Comparison of ENCODE assay signal across 8 cellular contexts in genomic region chr6:125301435-125302391, GRCh38. TPM values are rescaled to one million over a fixed set of nuclear protein-coding genes. Genes with fewer than 3 reads are reported as not detected.
DNase-seq lines count a peak whose midpoint lies in the region; ATAC-seq, FAIRE-seq and TF ChIP-seq lines count a peak whose summit lies in the region.

A gene with protein sequence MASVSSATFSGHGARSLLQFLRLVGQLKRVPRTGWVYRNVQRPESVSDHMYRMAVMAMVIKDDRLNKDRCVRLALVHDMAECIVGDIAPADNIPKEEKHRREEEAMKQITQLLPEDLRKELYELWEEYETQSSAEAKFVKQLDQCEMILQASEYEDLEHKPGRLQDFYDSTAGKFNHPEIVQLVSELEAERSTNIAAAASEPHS (minus strand): TSS chr6:125301967. CDS start chr6:125301932, 35 bp downstream.

- 5% methylated on average over 67 of the region's 67 CpGs for WGBS in HUES64
- 2 to 3% methylated on average over 53 to 67 of the region's 67 CpGs for WGBS in pancreas, 2 donors

- peak within 1 kb of the TSS; percentile 90 for H3K27ac Mint-ChIP-seq in activated naive CD8-positive, alpha-beta T cell treated with anti-CD3 and anti-CD28 coated beads, Interleukin-2, amount 10 ng/mL, durations not matched to agents 7 days and 5 days

- H3K27me3 ChIP-seq in HUES64 (ENCODE audit: insufficient read depth, low read length) (no peaks in the 10 kb centered on the region), pancreas (no peaks in the 10 kb centered on the region), uterus (no peaks in the 10 kb centered on the region)

- DNase-seq in Daoy (ENCODE audit: low read depth) (peak; percentile 78), Right ventricle myocardium inferior (ENCODE audit: missing footprints) (peak; percentile 92), pancreas (peak; percentile 68 to 89 (median 75)), uterus (peak; percentile 66)
- peak; percentile 72 for DNase-seq in activated naive CD8-positive, alpha-beta T cell treated with anti-CD3 and anti-CD28 coated beads, Interleukin-2, amount 10 ng/mL, durations not matched to agents 7 days and 5 days

- H3K4me3 Mint-ChIP-seq in activated naive CD8-positive, alpha-beta T cell treated with anti-CD3 and anti-CD28 coated beads, Interleukin-2, amount 10 ng/mL, durations not matched to agents 7 days and 5 days, result peak within 1 kb of the TSS; percentile 92

- H3K9me3 ChIP-seq in HUES64 (ENCODE audit: insufficient read depth, low read depth, low read length), result peaks cover 7% of the 10 kb centered on the region; the same call in 1 of the 2 replicates
- no peaks in the 10 kb centered on the region for H3K9me3 ChIP-seq in pancreas
- no peaks in the 10 kb centered on the region for H3K9me3 ChIP-seq in uterus

- H3K27me3 Mint-ChIP-seq in activated naive CD8-positive, alpha-beta T cell treated with anti-CD3 and anti-CD28 coated beads, Interleukin-2, amount 10 ng/mL, durations not matched to agents 7 days and 5 days, result peaks cover 21% of the 10 kb centered on the region

- H3K36me3 Mint-ChIP-seq in activated naive CD8-positive, alpha-beta T cell treated with anti-CD3 and anti-CD28 coated beads, Interleukin-2, amount 10 ng/mL, durations not matched to agents 7 days and 5 days, result peaks cover 33% of the 10 kb centered on the region

- peak; percentile 86 for ATAC-seq in GM21515 (IDR thresholded peaks at IDR 0.05; ENCODE audit: unreplicated experiment)
- peak; percentile 96 for ATAC-seq in SK-N-SH treated with all-trans-retinoic acid at 6 μM for 48 hours
- peak; percentile 73 for ATAC-seq in activated naive CD8-positive, alpha-beta T cell treated with anti-CD3 and anti-CD28 coated beads, Interleukin-2, amount 10 ng/mL, durations not matched to agents 7 days and 5 days (ENCODE audit: low read depth)
- ATAC-seq in Right ventricle myocardium inferior, result peak; percentile 90
- peak; percentile 89 to 93 (median 90) for ATAC-seq in pancreas

- POLR2A ChIA-PET in activated naive CD8-positive, alpha-beta T cell treated with anti-CD3 and anti-CD28 coated beads, Interleukin-2, amount 10 ng/mL, durations not matched to agents 7 days and 5 days (lab: Charles Lee), result interaction anchor here (0.5 to 2.0 kb wide), 10 partner anchors 10 to 685 kb away, joined by 3 to 14 read pairs (median 4); partner anchors contain the start of genes NCOA7 and TRMT11

- H3K4me3 ChIP-seq in HUES64 (ENCODE audit: low read length) (peak within 1 kb of the TSS; percentile 74), pancreas (peak within 1 kb of the TSS; percentile 78 to 84 (median 80)), uterus (peak within 1 kb of the TSS; percentile 55 to 91)

- TF ChIP-seq POLR2A in uterus (IDR thresholded peaks at IDR 0.05), result peak in 1 of 2 donors; percentile 37

- H3K27ac ChIP-seq in HUES64 (ENCODE audit: low read depth, low read length) (peak within 1 kb of the TSS; percentile 66), pancreas (peak within 1 kb of the TSS; percentile 77 to 88 (median 84)), uterus (peak within 1 kb of the TSS; percentile 83 to 88)

- H3K9ac ChIP-seq in HUES64 (ENCODE audit: low read depth, low read length), result peak within 1 kb of the TSS; percentile 80

- no peak for FAIRE-seq in pancreas (lab: Jason Lieb, UNC)

- no peak for TF ChIP-seq CTCF in pancreas (IDR thresholded peaks at IDR 0.05)
- no peak for TF ChIP-seq CTCF in uterus (IDR thresholded peaks at IDR 0.05)

- intact Hi-C loops in Right ventricle myocardium inferior (cut with DNase I) (loop anchor here (1.0 to 5.0 kb wide), 2 partner anchors 104 to 148 kb away; partner anchors contain the start of gene TPD52L1), pancreas (cut with DNase I) (loop anchor here in 1 of 3 donors (10.0 kb wide), 1 partner anchor 463 kb away; no protein-coding TSS in a partner anchor), uterus (cut with DNase I; ENCODE audit: low total_unique reads) (no loop called here)

- H3K9me3 Mint-ChIP-seq in activated naive CD8-positive, alpha-beta T cell treated with anti-CD3 and anti-CD28 coated beads, Interleukin-2, amount 10 ng/mL, durations not matched to agents 7 days and 5 days, result no peaks in the 10 kb centered on the region

- H3K36me3 ChIP-seq in HUES64 (ENCODE audit: insufficient read depth, low read length) (peaks cover 36% of the 10 kb centered on the region), pancreas (peaks cover 0 to 7% (median 0%) of the 10 kb centered on the region in 3 donors), uterus (no peaks in the 10 kb centered on the region)

- no peaks in the 10 kb centered on the region for H3K4me1 ChIP-seq in HUES64 (ENCODE audit: insufficient read depth, low read length)
- peaks cover 0 to 13% (median 5%) of the 10 kb centered on the region in 3 donors for H3K4me1 ChIP-seq in pancreas
- H3K4me1 ChIP-seq in uterus, result no peaks in the 10 kb centered on the region

- peaks cover 38% of the 10 kb centered on the region for H3K4me1 Mint-ChIP-seq in activated naive CD8-positive, alpha-beta T cell treated with anti-CD3 and anti-CD28 coated beads, Interleukin-2, amount 10 ng/mL, durations not matched to agents 7 days and 5 days

TF ChIP-seq in SK-N-SH treated with all-trans-retinoic acid at 6 μM for 48 hours, 23 proteins besides CTCF, POLR2A, EP300 and RAD21:
- TF ChIP-seq ESRRG (CRISPR knock-in tag; IDR thresholded peaks at IDR 0.05) (no peak), TSHZ2 (CRISPR knock-in tag; IDR thresholded peaks at IDR 0.05) (0 out of 2 replicates have a peak, but pooled peaks have one; percentile 29), ZFP3 (CRISPR knock-in tag; IDR thresholded peaks at IDR 0.05) (peak; percentile 81)

RNA-seq across cellular contexts. Expression of the gene that starts here (rescaled TPM):
- 88.8 and 89.7 TPM in 2 replicates for total RNA-seq in Daoy (2014; rRNA removed; shearing (Covaris generic))
- 110 TPM for polyA plus RNA-seq in HUES64 (2013, experiment 1 of 2)
- 114 TPM for polyA plus RNA-seq in HUES64 (2013, experiment 2 of 2)
- 10 to 100 TPM; 61.3 to 72.3 TPM for total RNA-seq in activated naive CD8-positive, alpha-beta T cell treated with anti-CD3 and anti-CD28 coated beads, Interleukin-2, amount 10 ng/mL, durations not matched to agents 7 days and 5 days
- total RNA-seq in Right ventricle myocardium inferior, result 91.6 TPM
- 10 to 100 TPM; 22.9 to 33.9 (median 27.1) TPM for total RNA-seq in pancreas
- polyA plus RNA-seq in pancreas, result 10 to 100 TPM; 37.9 to 45.9 TPM
- total RNA-seq in uterus, result 10 to 100 TPM; 11.3 to 45.2 (median 36.0) TPM

Comparison
In these comparisons a context has a peak if more than half of its experiments do, and no peak if none do; other contexts are left out.
1. Peak in every context shown above with its lines: DNase-seq, ATAC-seq, H3K4me3 ChIP-seq and H3K27ac ChIP-seq.